Comparison of ENCODE assay signal across 8 cellular contexts in genomic region chr1:112704511-112704907, GRCh38. TPM values are rescaled to one million over a fixed set of nuclear protein-coding genes. Genes with fewer than 3 reads are reported as not detected.
DNase-seq lines count a peak whose midpoint lies in the region; ATAC-seq, FAIRE-seq and TF ChIP-seq lines count a peak whose summit lies in the region.

No MANE protein-coding gene starts in this region.

- H3K27me3 Mint-ChIP-seq in activated CD8-positive, alpha-beta T cell treated with anti-CD3 and anti-CD28 coated beads for 36 hours: peaks cover 9% of the 10 kb centered on the region

- peak overlapping the region; percentile 72 for H3K27ac Mint-ChIP-seq in activated CD8-positive, alpha-beta T cell treated with anti-CD3 and anti-CD28 coated beads for 36 hours

- FAIRE-seq in HTR-8/SVneo (lab: Jason Lieb, UNC): no peak

- H3K36me3 ChIP-seq in HEK293 (ENCODE audit: control insufficient read depth in 2 of 2, insufficient read depth in 1 of 2, low read length in 2 of 2): peaks cover 0 to 45% of the 10 kb centered on the region in 2 experiments; a peak in 1 of 3 replicates

- no peaks in the 10 kb centered on the region for H3K9me3 Mint-ChIP-seq in activated CD8-positive, alpha-beta T cell treated with anti-CD3 and anti-CD28 coated beads for 36 hours

- no peak for TF ChIP-seq CTCF in HEK293 (tag by site-specific recombination; IDR thresholded peaks at IDR 0.05)
- no peak for TF ChIP-seq CTCF in activated CD8-positive, alpha-beta T cell treated with anti-CD3 and anti-CD28 coated beads for 36 hours (IDR thresholded peaks at IDR 0.05)

- H3K4me1 ChIP-seq in HEK293 (ENCODE audit: control insufficient read depth, insufficient read depth, low read length) (peaks cover 18% of the 10 kb centered on the region), right cardiac atrium (ENCODE audit: control insufficient read depth, insufficient read depth, low read length) (peaks cover 27% of the 10 kb centered on the region)

- no peak overlapping the region; the same call in 1 of the 2 replicates for H3K27ac ChIP-seq in HEK293 (ENCODE audit: extremely low read depth, low read depth, low read length)
- peak overlapping the region; percentile 84 for H3K27ac ChIP-seq in right cardiac atrium (ENCODE audit: low read length)
- H3K27ac ChIP-seq in skin epidermis: peak overlapping the region; percentile 0 to 97 (median 91)

- H3K4me1 Mint-ChIP-seq in activated CD8-positive, alpha-beta T cell treated with anti-CD3 and anti-CD28 coated beads for 36 hours (ENCODE audit: low read depth): peaks cover 59% of the 10 kb centered on the region

- peak; percentile 54 for ATAC-seq in activated CD8-positive, alpha-beta T cell treated with anti-CD3 and anti-CD28 coated beads for 36 hours
- ATAC-seq in right cardiac atrium (no peak), HG03097 (IDR thresholded peaks at IDR 0.05; ENCODE audit: low FRiP score, unreplicated experiment) (no peak), GM18870 (IDR thresholded peaks at IDR 0.05; ENCODE audit: unreplicated experiment) (no peak)

- peak overlapping the region; percentile 71 for H3K4me3 Mint-ChIP-seq in activated CD8-positive, alpha-beta T cell treated with anti-CD3 and anti-CD28 coated beads for 36 hours

- H3K4me3 ChIP-seq in HEK293 (ENCODE audit: low read depth, low read length) (peak overlapping the region; percentile 30), right cardiac atrium (ENCODE audit: low read length) (peak overlapping the region; percentile 3), skin epidermis (peak overlapping the region in 6 of 7 experiments; percentile 76 to 97 (median 87))

- CTCF ChIA-PET in HEK293 (lab: Yijun Ruan, JAX): interaction anchor here (0.6 to 2.1 kb wide), 8 partner anchors 30 to 368 kb away, joined by 3 to 5 read pairs (median 5); partner anchors contain the start of genes LRIG2 and MOV10
- CTCF ChIA-PET in activated CD8-positive, alpha-beta T cell treated with anti-CD3 and anti-CD28 coated beads for 36 hours (lab: Charles Lee): interaction anchor here (1.0 to 6.2 kb wide), 7 partner anchors 9 to 368 kb away, joined by 3 to 60 read pairs (median 6); partner anchors contain the start of genes LRIG2, MOV10 and PPM1J

- WGBS in right cardiac atrium: 14% methylated on average over 5 of the region's 5 CpGs

- H3K36me3 Mint-ChIP-seq in activated CD8-positive, alpha-beta T cell treated with anti-CD3 and anti-CD28 coated beads for 36 hours (ENCODE audit: low read depth): peaks cover 10% of the 10 kb centered on the region

- intact Hi-C loops in activated CD8-positive, alpha-beta T cell treated with anti-CD3 and anti-CD28 coated beads for 36 hours (cut with micrococcal nuclease): loop anchor here (10.0 kb wide), 1 partner anchor 90 kb away; the partner anchor contains the start of genes CAPZA1 and ST7L
- intact Hi-C loops in right cardiac atrium (cut with DNase I): loop anchor here in 3 of 4 donors (5.0 to 10.0 kb wide), 5 partner anchors 80 to 320 kb away; partner anchors contain the start of genes WNT2B (in 2 of the 3), CAPZA1 (in 1 of the 3) and ST7L (in 1 of the 3)

- POLR2A ChIA-PET in HEK293 (lab: Yijun Ruan, JAX): interaction anchor here (0.5 to 9.8 kb wide), 11 partner anchors 8 to 313 kb away, joined by 3 to 91 read pairs (median 4); partner anchors contain the start of genes CAPZA1, CTTNBP2NL, MOV10 and PPM1J
- POLR2A ChIA-PET in activated CD8-positive, alpha-beta T cell treated with anti-CD3 and anti-CD28 coated beads for 36 hours (lab: Charles Lee): interaction anchor here (0.9 to 7.5 kb wide), 10 partner anchors 10 to 314 kb away, joined by 3 to 59 read pairs (median 4); partner anchors contain the start of genes CAPZA1, MOV10, PPM1J and ST7L

- H3K9me3 ChIP-seq in HEK293 (ENCODE audit: control insufficient read depth, insufficient read depth, low read depth, low read length): no peaks in the 10 kb centered on the region
- no peaks in the 10 kb centered on the region for H3K9me3 ChIP-seq in right cardiac atrium (ENCODE audit: control insufficient read depth, low read length)

- DNase-seq in activated CD8-positive, alpha-beta T cell treated with anti-CD3 and anti-CD28 coated beads for 36 hours: peak; percentile 70
- DNase-seq in right cardiac atrium: no peak
- DNase-seq in HTR-8/SVneo (ENCODE audit: insufficient read length, low spot score): no peak
- DNase-seq in NCI-H526 (lab: John Stamatoyannopoulos, UW): no peak

- H3K27me3 ChIP-seq in right cardiac atrium (ENCODE audit: control insufficient read depth, insufficient read depth): no peaks in the 10 kb centered on the region

TF ChIP-seq in HEK293, 187 proteins besides CTCF, POLR2A, EP300 and RAD21:
- TF ChIP-seq ZNF23 (tag by site-specific recombination; IDR thresholded peaks at IDR 0.05; ENCODE audit: borderline replicate concordance): no peak
- TF ChIP-seq, protein P1, sequence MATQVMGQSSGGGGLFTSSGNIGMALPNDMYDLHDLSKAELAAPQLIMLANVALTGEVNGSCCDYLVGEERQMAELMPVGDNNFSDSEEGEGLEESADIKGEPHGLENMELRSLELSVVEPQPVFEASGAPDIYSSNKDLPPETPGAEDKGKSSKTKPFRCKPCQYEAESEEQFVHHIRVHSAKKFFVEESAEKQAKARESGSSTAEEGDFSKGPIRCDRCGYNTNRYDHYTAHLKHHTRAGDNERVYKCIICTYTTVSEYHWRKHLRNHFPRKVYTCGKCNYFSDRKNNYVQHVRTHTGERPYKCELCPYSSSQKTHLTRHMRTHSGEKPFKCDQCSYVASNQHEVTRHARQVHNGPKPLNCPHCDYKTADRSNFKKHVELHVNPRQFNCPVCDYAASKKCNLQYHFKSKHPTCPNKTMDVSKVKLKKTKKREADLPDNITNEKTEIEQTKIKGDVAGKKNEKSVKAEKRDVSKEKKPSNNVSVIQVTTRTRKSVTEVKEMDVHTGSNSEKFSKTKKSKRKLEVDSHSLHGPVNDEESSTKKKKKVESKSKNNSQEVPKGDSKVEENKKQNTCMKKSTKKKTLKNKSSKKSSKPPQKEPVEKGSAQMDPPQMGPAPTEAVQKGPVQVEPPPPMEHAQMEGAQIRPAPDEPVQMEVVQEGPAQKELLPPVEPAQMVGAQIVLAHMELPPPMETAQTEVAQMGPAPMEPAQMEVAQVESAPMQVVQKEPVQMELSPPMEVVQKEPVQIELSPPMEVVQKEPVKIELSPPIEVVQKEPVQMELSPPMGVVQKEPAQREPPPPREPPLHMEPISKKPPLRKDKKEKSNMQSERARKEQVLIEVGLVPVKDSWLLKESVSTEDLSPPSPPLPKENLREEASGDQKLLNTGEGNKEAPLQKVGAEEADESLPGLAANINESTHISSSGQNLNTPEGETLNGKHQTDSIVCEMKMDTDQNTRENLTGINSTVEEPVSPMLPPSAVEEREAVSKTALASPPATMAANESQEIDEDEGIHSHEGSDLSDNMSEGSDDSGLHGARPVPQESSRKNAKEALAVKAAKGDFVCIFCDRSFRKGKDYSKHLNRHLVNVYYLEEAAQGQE (tag by site-specific recombination; IDR thresholded peaks at IDR 0.05): no peak
- no peak for TF ChIP-seq SETDB1 (IDR thresholded peaks at IDR 0.05; ENCODE audit: insufficient read length, low read length)
- no peak for TF ChIP-seq YY2 (tag by site-specific recombination; IDR thresholded peaks at IDR 0.05)
- no peak for TF ChIP-seq ZNF555 (tag by site-specific recombination; conservative IDR thresholded peaks at IDR 0.05)

RNA-seq across cellular contexts. Expression of gene RHOC, which starts 2.4 kb away (rescaled TPM):
- 10 to 100 TPM; 34.2 to 34.7 TPM for total RNA-seq in activated CD8-positive, alpha-beta T cell treated with anti-CD3 and anti-CD28 coated beads for 36 hours
- total RNA-seq in right cardiac atrium: 100 to 1,000 TPM; 169 to 222 (median 209) TPM
- polyA plus RNA-seq in right cardiac atrium: 262 TPM

RNA-seq across cellular contexts. Expression of gene PPM1J, which starts 10.6 kb away (rescaled TPM):
- 1 to 10 TPM; 1.7 to 2.8 TPM for total RNA-seq in activated CD8-positive, alpha-beta T cell treated with anti-CD3 and anti-CD28 coated beads for 36 hours
- total RNA-seq in right cardiac atrium: 1 to 10 TPM; 5.5 to 9.0 (median 6.3) TPM
- polyA plus RNA-seq in right cardiac atrium: 6.4 TPM

RNA-seq across cellular contexts. Expression of gene MOV10, which starts 30.1 kb away (rescaled TPM):
- 10 to 100 TPM; 77.2 to 78.5 TPM for total RNA-seq in activated CD8-positive, alpha-beta T cell treated with anti-CD3 and anti-CD28 coated beads for 36 hours
- total RNA-seq in right cardiac atrium: 10 to 100 TPM; 14.1 to 20.3 (median 18.3) TPM
- polyA plus RNA-seq in right cardiac atrium: 19.4 TPM

Comparison
In these comparisons a context has a peak if more than half of its experiments do, and no peak if none do; other contexts are left out.
1. H3K4me3 ChIP-seq: peak in every context shown above with its lines; median percentile 87 in skin epidermis; 30 in HEK293; 3 in right cardiac atrium.
2. RNA of gene RHOC, which starts 2.4 kb away (total RNA-seq): 169 to 222 TPM in right cardiac atrium; 34.2 to 34.7 TPM in activated CD8-positive, alpha-beta T cell treated with anti-CD3 and anti-CD28 coated beads for 36 hours; every median in the first group is over 4 times any median in the second.